In the genomic region with DNA sequence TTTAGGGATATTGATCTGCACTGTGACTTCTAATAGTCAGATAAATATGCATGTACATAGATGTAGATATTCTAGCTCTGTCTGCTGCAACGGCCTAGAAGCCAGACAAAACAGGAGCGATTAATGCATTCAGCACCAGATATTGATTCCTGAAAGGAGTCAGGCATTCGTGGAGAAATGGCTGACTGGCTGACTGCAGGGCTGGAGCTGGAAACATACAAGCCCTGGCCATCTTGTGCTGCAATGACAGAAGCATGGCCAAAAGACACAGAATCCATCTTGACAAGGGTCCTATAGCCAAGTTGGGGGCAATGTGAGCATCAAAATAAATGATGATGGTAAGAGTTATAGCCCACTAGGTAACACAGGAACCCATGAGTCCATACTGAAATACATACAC, we compare ENCODE assay signal across 8 cellular contexts.
"Had no signal": no experiment of that assay in that cellular context is flagged by ENCODE, and none has a peak within 500 bp of the region (broad histone marks: within the 10 kb centered on the region; RNA-seq: fewer than 3 reads in every experiment).

No MANE protein-coding gene starts in this region.

- FAIRE-seq: G401.6, GM12878, GM12891, GM12892, GM18507, GM19239 had no signal

- DNase-seq: GDM1, GF-D8 had no signal

- H3K4me3 ChIP-seq: GM12878 had no signal

- ATAC-seq: GM12878 had no signal
